Comparison of ENCODE assay signal across 24 cellular contexts in the genomic region with DNA sequence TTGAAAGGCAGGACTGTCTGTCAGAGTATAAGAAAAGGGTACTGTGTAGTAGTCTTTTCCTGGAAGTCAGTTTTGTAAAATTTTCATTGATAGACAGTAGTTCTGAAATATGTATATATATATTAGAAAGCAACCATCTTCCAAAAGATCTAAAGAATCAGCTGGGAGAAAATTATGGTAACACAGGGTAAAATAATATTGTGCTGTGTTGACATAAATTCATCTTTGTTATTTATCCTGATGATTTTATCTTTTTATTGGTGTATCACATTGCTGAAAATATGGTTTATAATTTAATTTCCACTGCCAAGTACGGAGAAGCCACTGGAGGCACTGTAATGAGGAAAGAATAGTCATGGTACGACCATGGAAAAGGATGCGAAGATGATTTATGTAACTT.
"Had no signal": no experiment of that assay in that cellular context is flagged by ENCODE, and none has a peak within 500 bp of the region (broad histone marks: within the 10 kb centered on the region; RNA-seq: fewer than 3 reads in every experiment).

No MANE protein-coding gene starts in this region.

- H3K4me3 ChIP-seq: dorsolateral prefrontal cortex, gastrocnemius medialis, heart left ventricle, hepatocyte, left lung, mucosa of descending colon, neural progenitor cell, prostate gland, right atrium auricular region, sigmoid colon, suprapubic skin, transverse colon, upper lobe of right lung, uterus had no signal

- H3K4me2 ChIP-seq: hepatocyte, neural progenitor cell had no signal

- H3K9me3 ChIP-seq: gastrocnemius medialis, heart left ventricle, left lung, mucosa of descending colon, prostate gland, right atrium auricular region, sigmoid colon, suprapubic skin, transverse colon, upper lobe of right lung, uterus had no signal

- H3K9ac ChIP-seq: neural progenitor cell, parathyroid adenoma had no signal

- H3K4me1 ChIP-seq: gastrocnemius medialis, heart left ventricle, left lung, parathyroid adenoma, prostate gland, right atrium auricular region, sigmoid colon, suprapubic skin, transverse colon, upper lobe of right lung, uterus had no signal

- H2AFZ ChIP-seq: hepatocyte, neural progenitor cell, parathyroid adenoma had no signal

- H3K36me3 ChIP-seq: gastrocnemius medialis, heart left ventricle, left lung, neural progenitor cell, prostate gland, right atrium auricular region, sigmoid colon, suprapubic skin, transverse colon, upper lobe of right lung, uterus had no signal

- H3K27ac ChIP-seq: dorsolateral prefrontal cortex, epithelial cell of prostate, gastrocnemius medialis, heart left ventricle, hepatocyte, left lung, neural progenitor cell, parathyroid adenoma, prostate gland, right atrium auricular region, sigmoid colon, suprapubic skin, transverse colon, upper lobe of right lung, uterus had no signal

- H3K27me3 ChIP-seq: gastrocnemius medialis, hepatocyte, left lung, neural progenitor cell, right atrium auricular region, sigmoid colon, suprapubic skin, transverse colon, upper lobe of right lung, uterus had no signal

- ATAC-seq: esophagus mucosa; gastrocnemius medialis; heart left ventricle; left cardiac atrium; left lung; mucosa of descending colon; natural killer cell treated with Interleukin-12 subunit alpha and Interleukin-12 subunit beta and Interleukin-15 and Interleukin-18, amount 100 ng/mL, for 72 hours; stimulated activated naive B cell treated with anti-CD40 and anti-IgM and Interleukin-4, amounts not matched to agents 10 μg/mL and 1 μg/mL and 100 μg/mL, for 72 hours; upper lobe of right lung had no signal

- DNase-seq: dorsolateral prefrontal cortex; effector CD4-positive, alpha-beta T cell; foreskin fibroblast; gastrocnemius medialis; heart left ventricle; left cardiac atrium; left lung; mesenchymal stem cell; mucosa of descending colon; naive B cell; sigmoid colon; stimulated activated naive B cell treated with anti-CD40 and anti-IgM and Interleukin-4, amounts not matched to agents 10 μg/mL and 1 μg/mL and 100 μg/mL, for 72 hours; transverse colon; upper lobe of right lung; uterus had no signal
